Comparison of ENCODE assay signal across 1 cellular context in the genomic region with DNA sequence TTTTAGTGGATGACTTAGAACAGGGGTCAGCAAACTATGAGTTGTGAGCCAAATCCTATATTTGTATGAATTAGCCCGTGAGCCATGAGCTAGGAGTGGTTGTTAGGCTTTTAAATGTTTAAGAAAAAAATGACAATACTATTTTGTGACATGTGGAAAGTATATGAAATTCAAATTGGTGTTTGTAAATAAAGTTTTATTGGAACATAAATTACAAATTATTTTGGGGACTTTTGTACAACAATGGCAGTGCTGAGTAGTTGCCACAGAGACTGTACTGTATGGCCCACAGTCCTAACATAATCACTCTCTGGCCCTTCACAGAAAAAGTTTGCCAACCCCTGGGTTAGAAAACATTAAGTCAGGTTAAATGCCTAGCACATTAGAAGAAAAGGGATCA.
A peak's percentile ranks its signal among the peaks of the same experiment; 100 is the strongest.
TF ChIP-seq lines count a peak whose summit lies in the region.

No MANE protein-coding gene starts in this region.

TF ChIP-seq in K562, 482 proteins besides CTCF, POLR2A, EP300 and RAD21:
- TF ChIP-seq, protein P1, sequence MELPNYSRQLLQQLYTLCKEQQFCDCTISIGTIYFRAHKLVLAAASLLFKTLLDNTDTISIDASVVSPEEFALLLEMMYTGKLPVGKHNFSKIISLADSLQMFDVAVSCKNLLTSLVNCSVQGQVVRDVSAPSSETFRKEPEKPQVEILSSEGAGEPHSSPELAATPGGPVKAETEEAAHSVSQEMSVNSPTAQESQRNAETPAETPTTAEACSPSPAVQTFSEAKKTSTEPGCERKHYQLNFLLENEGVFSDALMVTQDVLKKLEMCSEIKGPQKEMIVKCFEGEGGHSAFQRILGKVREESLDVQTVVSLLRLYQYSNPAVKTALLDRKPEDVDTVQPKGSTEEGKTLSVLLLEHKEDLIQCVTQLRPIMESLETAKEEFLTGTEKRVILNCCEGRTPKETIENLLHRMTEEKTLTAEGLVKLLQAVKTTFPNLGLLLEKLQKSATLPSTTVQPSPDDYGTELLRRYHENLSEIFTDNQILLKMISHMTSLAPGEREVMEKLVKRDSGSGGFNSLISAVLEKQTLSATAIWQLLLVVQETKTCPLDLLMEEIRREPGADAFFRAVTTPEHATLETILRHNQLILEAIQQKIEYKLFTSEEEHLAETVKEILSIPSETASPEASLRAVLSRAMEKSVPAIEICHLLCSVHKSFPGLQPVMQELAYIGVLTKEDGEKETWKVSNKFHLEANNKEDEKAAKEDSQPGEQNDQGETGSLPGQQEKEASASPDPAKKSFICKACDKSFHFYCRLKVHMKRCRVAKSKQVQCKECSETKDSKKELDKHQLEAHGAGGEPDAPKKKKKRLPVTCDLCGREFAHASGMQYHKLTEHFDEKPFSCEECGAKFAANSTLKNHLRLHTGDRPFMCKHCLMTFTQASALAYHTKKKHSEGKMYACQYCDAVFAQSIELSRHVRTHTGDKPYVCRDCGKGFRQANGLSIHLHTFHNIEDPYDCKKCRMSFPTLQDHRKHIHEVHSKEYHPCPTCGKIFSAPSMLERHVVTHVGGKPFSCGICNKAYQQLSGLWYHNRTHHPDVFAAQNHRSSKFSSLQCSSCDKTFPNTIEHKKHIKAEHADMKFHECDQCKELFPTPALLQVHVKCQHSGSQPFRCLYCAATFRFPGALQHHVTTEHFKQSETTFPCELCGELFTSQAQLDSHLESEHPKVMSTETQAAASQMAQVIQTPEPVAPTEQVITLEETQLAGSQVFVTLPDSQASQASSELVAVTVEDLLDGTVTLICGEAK (IDR thresholded peaks at IDR 0.05), result peak; percentile 78
- TF ChIP-seq, protein P1 (CRISPR knock-in tag; IDR thresholded peaks at IDR 0.05), result no peak
- no peak for TF ChIP-seq HMG20B (CRISPR knock-in tag; IDR thresholded peaks at IDR 0.05)
TF ChIP-seq in K562: peak in this region for 1.
